In the genomic region with DNA sequence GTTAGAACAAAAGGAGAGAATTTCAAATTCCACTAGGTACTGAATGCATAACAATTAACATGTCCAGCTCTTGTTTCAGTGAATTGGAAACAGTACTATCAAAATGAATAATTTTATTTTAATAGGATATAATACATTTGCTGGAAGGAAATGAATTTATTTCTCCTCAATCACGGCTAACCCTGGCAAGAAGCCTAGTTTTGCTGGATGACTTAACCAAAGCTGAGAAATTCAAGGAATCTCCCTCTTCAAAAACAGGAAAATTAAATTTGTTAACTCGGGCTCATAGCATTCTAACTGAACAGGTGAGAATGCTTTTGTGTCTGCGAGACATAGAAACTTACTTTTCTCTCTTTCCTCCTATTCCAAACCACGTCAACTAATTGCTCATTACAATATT, we compare ENCODE assay signal across 1 cellular context.
TF ChIP-seq lines count a peak whose summit lies in the region.

No MANE protein-coding gene starts in this region.

TF ChIP-seq in GM23338, 12 proteins besides CTCF, POLR2A, EP300 and RAD21 (continued from another document):
- TF ChIP-seq, protein P1, sequence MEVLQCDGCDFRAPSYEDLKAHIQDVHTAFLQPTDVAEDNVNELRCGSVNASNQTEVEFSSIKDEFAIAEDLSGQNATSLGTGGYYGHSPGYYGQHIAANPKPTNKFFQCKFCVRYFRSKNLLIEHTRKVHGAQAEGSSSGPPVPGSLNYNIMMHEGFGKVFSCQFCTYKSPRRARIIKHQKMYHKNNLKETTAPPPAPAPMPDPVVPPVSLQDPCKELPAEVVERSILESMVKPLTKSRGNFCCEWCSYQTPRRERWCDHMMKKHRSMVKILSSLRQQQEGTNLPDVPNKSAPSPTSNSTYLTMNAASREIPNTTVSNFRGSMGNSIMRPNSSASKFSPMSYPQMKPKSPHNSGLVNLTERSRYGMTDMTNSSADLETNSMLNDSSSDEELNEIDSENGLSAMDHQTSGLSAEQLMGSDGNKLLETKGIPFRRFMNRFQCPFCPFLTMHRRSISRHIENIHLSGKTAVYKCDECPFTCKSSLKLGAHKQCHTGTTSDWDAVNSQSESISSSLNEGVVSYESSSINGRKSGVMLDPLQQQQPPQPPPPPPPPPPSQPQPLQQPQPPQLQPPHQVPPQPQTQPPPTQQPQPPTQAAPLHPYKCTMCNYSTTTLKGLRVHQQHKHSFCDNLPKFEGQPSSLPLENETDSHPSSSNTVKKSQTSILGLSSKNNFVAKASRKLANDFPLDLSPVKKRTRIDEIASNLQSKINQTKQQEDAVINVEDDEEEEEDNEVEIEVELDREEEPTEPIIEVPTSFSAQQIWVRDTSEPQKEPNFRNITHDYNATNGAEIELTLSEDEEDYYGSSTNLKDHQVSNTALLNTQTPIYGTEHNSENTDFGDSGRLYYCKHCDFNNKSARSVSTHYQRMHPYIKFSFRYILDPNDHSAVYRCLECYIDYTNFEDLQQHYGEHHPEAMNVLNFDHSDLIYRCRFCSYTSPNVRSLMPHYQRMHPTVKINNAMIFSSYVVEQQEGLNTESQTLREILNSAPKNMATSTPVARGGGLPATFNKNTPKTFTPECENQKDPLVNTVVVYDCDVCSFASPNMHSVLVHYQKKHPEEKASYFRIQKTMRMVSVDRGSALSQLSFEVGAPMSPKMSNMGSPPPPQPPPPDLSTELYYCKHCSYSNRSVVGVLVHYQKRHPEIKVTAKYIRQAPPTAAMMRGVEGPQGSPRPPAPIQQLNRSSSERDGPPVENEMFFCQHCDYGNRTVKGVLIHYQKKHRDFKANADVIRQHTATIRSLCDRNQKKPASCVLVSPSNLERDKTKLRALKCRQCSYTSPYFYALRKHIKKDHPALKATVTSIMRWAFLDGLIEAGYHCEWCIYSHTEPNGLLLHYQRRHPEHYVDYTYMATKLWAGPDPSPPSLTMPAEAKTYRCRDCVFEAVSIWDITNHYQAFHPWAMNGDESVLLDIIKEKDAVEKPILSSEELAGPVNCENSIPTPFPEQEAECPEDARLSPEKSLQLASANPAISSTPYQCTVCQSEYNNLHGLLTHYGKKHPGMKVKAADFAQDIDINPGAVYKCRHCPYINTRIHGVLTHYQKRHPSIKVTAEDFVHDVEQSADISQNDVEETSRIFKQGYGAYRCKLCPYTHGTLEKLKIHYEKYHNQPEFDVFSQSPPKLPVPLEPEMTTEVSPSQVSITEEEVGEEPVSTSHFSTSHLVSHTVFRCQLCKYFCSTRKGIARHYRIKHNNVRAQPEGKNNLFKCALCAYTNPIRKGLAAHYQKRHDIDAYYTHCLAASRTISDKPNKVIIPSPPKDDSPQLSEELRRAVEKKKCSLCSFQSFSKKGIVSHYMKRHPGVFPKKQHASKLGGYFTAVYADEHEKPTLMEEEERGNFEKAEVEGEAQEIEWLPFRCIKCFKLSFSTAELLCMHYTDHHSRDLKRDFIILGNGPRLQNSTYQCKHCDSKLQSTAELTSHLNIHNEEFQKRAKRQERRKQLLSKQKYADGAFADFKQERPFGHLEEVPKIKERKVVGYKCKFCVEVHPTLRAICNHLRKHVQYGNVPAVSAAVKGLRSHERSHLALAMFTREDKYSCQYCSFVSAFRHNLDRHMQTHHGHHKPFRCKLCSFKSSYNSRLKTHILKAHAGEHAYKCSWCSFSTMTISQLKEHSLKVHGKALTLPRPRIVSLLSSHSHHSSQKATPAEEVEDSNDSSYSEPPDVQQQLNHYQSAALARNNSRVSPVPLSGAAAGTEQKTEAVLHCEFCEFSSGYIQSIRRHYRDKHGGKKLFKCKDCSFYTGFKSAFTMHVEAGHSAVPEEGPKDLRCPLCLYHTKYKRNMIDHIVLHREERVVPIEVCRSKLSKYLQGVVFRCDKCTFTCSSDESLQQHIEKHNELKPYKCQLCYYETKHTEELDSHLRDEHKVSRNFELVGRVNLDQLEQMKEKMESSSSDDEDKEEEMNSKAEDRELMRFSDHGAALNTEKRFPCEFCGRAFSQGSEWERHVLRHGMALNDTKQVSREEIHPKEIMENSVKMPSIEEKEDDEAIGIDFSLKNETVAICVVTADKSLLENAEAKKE (CRISPR knock-in tag; IDR thresholded peaks at IDR 0.05) = no peak
- no peak for TF ChIP-seq POLR2AphosphoS5 (IDR thresholded peaks at IDR 0.05; ENCODE audit: low read depth)
